Comparison of ENCODE assay signal across 1 cellular context in genomic region chr6:160073272-160073671, GRCh38.
TF ChIP-seq lines count a peak whose summit lies in the region.

No MANE protein-coding gene starts in this region.

TF ChIP-seq in IMR-90, 13 proteins besides CTCF, POLR2A, EP300 and RAD21:
- TF ChIP-seq NFE2L2 (IDR thresholded peaks at IDR 0.05; ENCODE audit: low read depth, low read length) (no peak), CEBPB (IDR thresholded peaks at IDR 0.05; ENCODE audit: low read depth, low read length) (no peak), BHLHE40 (IDR thresholded peaks at IDR 0.05; ENCODE audit: low read depth, low read length) (no peak), MAFK (IDR thresholded peaks at IDR 0.05; ENCODE audit: low read depth, low read length) (no peak), ELK1 (IDR thresholded peaks at IDR 0.05; ENCODE audit: borderline replicate concordance, low read depth, low read length) (no peak), RFX5 (IDR thresholded peaks at IDR 0.05; ENCODE audit: low read depth, low read length) (no peak), RCOR1 (IDR thresholded peaks at IDR 0.05; ENCODE audit: insufficient replicate concordance, low read length) (no peak), SMC3 (IDR thresholded peaks at IDR 0.05; ENCODE audit: low read depth, low read length) (no peak), FOS (IDR thresholded peaks at IDR 0.05; ENCODE audit: low read depth, low read length) (no peak), MAZ (IDR thresholded peaks at IDR 0.05; ENCODE audit: borderline replicate concordance, low read depth, low read length) (no peak), MXI1 (IDR thresholded peaks at IDR 0.05; ENCODE audit: borderline replicate concordance, low read depth, low read length) (no peak), CHD1 (IDR thresholded peaks at IDR 0.05; ENCODE audit: low read depth, low read length) (no peak)
- TF ChIP-seq, protein P1, sequence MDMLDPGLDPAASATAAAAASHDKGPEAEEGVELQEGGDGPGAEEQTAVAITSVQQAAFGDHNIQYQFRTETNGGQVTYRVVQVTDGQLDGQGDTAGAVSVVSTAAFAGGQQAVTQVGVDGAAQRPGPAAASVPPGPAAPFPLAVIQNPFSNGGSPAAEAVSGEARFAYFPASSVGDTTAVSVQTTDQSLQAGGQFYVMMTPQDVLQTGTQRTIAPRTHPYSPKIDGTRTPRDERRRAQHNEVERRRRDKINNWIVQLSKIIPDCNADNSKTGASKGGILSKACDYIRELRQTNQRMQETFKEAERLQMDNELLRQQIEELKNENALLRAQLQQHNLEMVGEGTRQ (IDR thresholded peaks at IDR 0.05; ENCODE audit: low read depth, low read length), result no peak
